Comparison of ENCODE assay signal across 17 cellular contexts in genomic region chr1:17139637-17140036, GRCh38.
"Had no signal": no experiment of that assay in that cellular context is flagged by ENCODE, and none has a peak within 500 bp of the region (broad histone marks: within the 10 kb centered on the region; RNA-seq: fewer than 3 reads in every experiment).

No MANE protein-coding gene starts in this region.

- H3K27ac Mint-ChIP-seq: nephron, progenitor cell of endocrine pancreas had no signal

- H3K36me3 Mint-ChIP-seq: naive B cell had no signal

- DNase-seq: cortex of kidney; dorsolateral prefrontal cortex; effector CD8-positive, alpha-beta T cell; foreskin melanocyte; head of caudate nucleus; mesendoderm; naive B cell; occipital lobe; pancreas; right cardiac atrium; small intestine; stimulated activated CD4-positive, alpha-beta T cell treated with anti-CD3 and anti-CD28 coated beads, Interleukin-12 subunit alpha, Interleukin-12 subunit beta, amount 100 ng/mL, for 4 hours; stimulated activated naive CD8-positive, alpha-beta T cell treated with anti-CD3 and anti-CD28 coated beads, Interleukin-15, Interleukin-2, amounts not matched to agents 100 U/mL and 50 U/mL, for 24 hours; tibial artery; upper lobe of right lung had no signal

- H3K4me1 Mint-ChIP-seq: nephron had no signal

- H3K4me3 Mint-ChIP-seq: naive B cell, nephron had no signal

- ATAC-seq: pancreas; right cardiac atrium; stimulated activated naive CD8-positive, alpha-beta T cell treated with anti-CD3 and anti-CD28 coated beads, Interleukin-15, Interleukin-2, amounts not matched to agents 100 U/mL and 50 U/mL, for 24 hours; upper lobe of right lung had no signal
